Comparison of ENCODE assay signal across 1 cellular context in the genomic region with DNA sequence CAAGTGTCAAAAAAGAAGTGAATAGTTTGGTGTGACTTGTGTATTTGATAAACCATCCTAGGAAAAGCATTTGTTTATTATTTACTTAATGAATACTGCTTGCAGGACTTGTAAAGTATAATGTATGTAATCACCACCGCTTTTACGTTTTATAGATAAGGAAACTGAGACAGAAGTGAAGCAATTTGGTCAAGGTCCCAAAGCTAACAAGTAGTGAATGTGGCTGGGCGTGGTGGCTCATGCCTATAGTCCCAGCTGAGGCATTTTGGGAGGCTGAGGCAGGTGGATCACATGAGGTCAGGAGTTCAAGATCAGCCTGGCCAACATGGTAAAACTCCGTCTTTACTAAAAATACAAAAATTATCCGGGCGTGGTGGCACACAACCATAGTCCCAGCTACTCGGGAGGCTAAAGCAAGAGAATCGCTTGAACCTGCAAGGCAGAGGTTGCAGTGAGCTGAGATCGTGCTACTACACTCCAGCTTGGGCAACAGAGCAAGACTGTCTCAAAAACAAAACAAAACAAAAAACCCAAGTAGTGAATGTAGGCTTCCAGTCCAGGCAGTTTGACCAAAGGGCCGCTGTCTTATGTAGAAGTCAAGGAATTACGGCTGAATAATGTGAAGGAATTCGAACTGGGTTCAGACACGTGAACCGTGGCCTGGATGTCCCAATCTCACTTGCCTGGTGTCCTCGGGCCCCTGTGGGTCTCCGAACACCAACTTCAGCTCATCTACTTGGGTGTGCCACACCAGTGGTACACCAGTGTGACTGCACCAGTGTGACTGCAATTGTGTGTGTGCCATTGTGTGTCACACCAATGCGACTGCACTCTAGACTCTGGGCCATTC.
TF ChIP-seq lines count a peak whose summit lies in the region.

No MANE protein-coding gene starts in this region.

TF ChIP-seq in HEK293, 187 proteins besides CTCF, POLR2A, EP300 and RAD21 (continued from another document):
- TF ChIP-seq, protein P1, sequence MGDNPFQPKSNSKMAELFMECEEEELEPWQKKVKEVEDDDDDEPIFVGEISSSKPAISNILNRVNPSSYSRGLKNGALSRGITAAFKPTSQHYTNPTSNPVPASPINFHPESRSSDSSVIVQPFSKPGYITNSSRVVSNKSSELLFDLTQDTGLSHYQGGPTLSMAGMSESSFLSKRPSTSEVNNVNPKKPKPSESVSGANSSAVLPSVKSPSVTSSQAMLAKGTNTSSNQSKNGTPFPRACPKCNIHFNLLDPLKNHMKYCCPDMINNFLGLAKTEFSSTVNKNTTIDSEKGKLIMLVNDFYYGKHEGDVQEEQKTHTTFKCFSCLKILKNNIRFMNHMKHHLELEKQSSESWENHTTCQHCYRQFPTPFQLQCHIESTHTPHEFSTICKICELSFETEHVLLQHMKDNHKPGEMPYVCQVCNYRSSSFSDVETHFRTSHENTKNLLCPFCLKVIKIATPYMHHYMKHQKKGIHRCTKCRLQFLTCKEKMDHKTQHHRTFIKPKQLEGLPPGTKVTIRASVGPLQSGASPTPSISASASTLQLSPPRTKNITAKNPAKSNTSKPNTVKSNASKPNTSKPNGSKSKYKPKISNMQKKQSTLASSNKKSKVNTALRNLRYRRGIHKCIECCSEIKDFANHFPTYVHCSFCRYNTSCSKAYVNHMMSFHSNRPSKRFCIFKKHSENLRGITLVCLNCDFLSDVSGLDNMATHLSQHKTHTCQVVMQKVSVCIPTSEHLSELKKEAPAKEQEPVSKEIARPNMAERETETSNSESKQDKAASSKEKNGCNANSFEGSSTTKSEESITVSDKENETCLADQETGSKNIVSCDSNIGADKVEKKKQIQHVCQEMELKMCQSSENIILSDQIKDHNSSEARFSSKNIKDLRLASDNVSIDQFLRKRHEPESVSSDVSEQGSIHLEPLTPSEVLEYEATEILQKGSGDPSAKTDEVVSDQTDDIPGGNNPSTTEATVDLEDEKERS (tag by site-specific recombination; IDR thresholded peaks at IDR 0.05) = no peak
- TF ChIP-seq, protein P2, sequence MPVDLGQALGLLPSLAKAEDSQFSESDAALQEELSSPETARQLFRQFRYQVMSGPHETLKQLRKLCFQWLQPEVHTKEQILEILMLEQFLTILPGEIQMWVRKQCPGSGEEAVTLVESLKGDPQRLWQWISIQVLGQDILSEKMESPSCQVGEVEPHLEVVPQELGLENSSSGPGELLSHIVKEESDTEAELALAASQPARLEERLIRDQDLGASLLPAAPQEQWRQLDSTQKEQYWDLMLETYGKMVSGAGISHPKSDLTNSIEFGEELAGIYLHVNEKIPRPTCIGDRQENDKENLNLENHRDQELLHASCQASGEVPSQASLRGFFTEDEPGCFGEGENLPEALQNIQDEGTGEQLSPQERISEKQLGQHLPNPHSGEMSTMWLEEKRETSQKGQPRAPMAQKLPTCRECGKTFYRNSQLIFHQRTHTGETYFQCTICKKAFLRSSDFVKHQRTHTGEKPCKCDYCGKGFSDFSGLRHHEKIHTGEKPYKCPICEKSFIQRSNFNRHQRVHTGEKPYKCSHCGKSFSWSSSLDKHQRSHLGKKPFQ (tag by site-specific recombination; IDR thresholded peaks at IDR 0.05) = peak; percentile 18; the same call in 1 of the 2 replicates
- TF ChIP-seq ZNF600 (tag by site-specific recombination; IDR thresholded peaks at IDR 0.05) (no peak), ZNF398 (tag by site-specific recombination; IDR thresholded peaks at IDR 0.05) (no peak), ZNF350 (tag by site-specific recombination; IDR thresholded peaks at IDR 0.05) (no peak), BCL11A (tag by site-specific recombination; IDR thresholded peaks at IDR 0.05; ENCODE audit: low read depth) (no peak)
- TF ChIP-seq, protein P3, sequence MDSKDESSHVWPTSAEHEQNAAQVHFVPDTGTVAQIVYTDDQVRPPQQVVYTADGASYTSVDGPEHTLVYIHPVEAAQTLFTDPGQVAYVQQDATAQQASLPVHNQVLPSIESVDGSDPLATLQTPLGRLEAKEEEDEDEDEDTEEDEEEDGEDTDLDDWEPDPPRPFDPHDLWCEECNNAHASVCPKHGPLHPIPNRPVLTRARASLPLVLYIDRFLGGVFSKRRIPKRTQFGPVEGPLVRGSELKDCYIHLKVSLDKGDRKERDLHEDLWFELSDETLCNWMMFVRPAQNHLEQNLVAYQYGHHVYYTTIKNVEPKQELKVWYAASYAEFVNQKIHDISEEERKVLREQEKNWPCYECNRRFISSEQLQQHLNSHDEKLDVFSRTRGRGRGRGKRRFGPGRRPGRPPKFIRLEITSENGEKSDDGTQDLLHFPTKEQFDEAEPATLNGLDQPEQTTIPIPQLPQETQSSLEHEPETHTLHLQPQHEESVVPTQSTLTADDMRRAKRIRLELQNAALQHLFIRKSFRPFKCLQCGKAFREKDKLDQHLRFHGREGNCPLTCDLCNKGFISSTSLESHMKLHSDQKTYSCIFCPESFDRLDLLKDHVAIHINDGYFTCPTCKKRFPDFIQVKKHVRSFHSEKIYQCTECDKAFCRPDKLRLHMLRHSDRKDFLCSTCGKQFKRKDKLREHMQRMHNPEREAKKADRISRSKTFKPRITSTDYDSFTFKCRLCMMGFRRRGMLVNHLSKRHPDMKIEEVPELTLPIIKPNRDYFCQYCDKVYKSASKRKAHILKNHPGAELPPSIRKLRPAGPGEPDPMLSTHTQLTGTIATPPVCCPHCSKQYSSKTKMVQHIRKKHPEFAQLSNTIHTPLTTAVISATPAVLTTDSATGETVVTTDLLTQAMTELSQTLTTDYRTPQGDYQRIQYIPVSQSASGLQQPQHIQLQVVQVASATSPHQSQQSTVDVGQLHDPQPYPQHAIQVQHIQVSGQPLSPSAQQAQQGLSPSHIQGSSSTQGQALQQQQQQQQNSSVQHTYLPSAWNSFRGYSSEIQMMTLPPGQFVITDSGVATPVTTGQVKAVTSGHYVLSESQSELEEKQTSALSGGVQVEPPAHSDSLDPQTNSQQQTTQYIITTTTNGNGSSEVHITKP (tag by site-specific recombination; IDR thresholded peaks at IDR 0.05) = no peak
TF ChIP-seq in HEK293: peak in this region for 1.
